8 cellular contexts compared by ENCODE assay signal in genomic region chr6:138004423-138005287, GRCh38.
DNase-seq lines count a peak whose midpoint lies in the region; ATAC-seq and TF ChIP-seq lines count a peak whose summit lies in the region.

No MANE protein-coding gene starts in this region.

- H3K27ac Mint-ChIP-seq in activated naive CD4-positive, alpha-beta T cell treated with anti-CD3 and anti-CD28 coated beads, Interleukin-2, amount 50 U/mL, for 72 hours, result no peak overlapping the region

- H3K36me3 ChIP-seq in effector memory CD4-positive, alpha-beta T cell (ENCODE audit: control insufficient read depth, insufficient read depth, low read length), result no peaks in the 10 kb centered on the region

- H3K36me3 Mint-ChIP-seq in activated naive CD4-positive, alpha-beta T cell treated with anti-CD3 and anti-CD28 coated beads, Interleukin-2, amount 50 U/mL, for 72 hours, result no peaks in the 10 kb centered on the region

- no peaks in the 10 kb centered on the region for H3K4me1 ChIP-seq in effector memory CD4-positive, alpha-beta T cell (ENCODE audit: control insufficient read depth, insufficient read depth, low read length, poor library complexity, severe bottlenecking)

- ATAC-seq in activated naive CD4-positive, alpha-beta T cell treated with anti-CD3 and anti-CD28 coated beads, Interleukin-2, amount 50 U/mL, for 72 hours, result peak; percentile 33 to 45

- no peak overlapping the region for H3K4me3 ChIP-seq in fibroblast of the aortic adventitia (ENCODE audit: low read depth, low read length)
- H3K4me3 ChIP-seq in effector memory CD4-positive, alpha-beta T cell (ENCODE audit: insufficient read depth, low read depth, low read length, poor library complexity, severe bottlenecking), result no peak overlapping the region

- H3K9me3 ChIP-seq in effector memory CD4-positive, alpha-beta T cell (ENCODE audit: control insufficient read depth, low read length), result no peaks in the 10 kb centered on the region

- peak in 1 of 2 donors; percentile 33 for DNase-seq in activated naive CD4-positive, alpha-beta T cell treated with anti-CD3 and anti-CD28 coated beads, Interleukin-2, amount 50 U/mL, for 72 hours (ENCODE audit: low spot score in 2 of 2)
- DNase-seq in activated naive CD4-positive, alpha-beta T cell treated with Interleukin-2 at 50 U/mL for 16 hours, result no peak
- DNase-seq in HuH-7.5 (ENCODE audit: low spot score) (peak; percentile 29), SHP77 treated with DMSO at 0.1 percent for 48 hours (lab: John Stamatoyannopoulos, UW) (peak; percentile 46), fibroblast of the aortic adventitia (ENCODE audit: low read depth) (peak; percentile 61), activated gamma-delta T cell treated with Interleukin-2 at 50 U/mL for 16 hours (no peak)
- DNase-seq in stimulated activated CD4-positive, alpha-beta T cell treated with anti-CD3 and anti-CD28 coated beads, Interleukin-4, amount 100 ng/mL, for 24 hours, result peak; percentile 32
- no peak for DNase-seq in effector memory CD4-positive, alpha-beta T cell

- no peaks in the 10 kb centered on the region for H3K27me3 ChIP-seq in effector memory CD4-positive, alpha-beta T cell (replicated peaks; ENCODE audit: control insufficient read depth, insufficient read depth, low read length, poor library complexity, severe bottlenecking)

- H3K9me3 Mint-ChIP-seq in activated naive CD4-positive, alpha-beta T cell treated with anti-CD3 and anti-CD28 coated beads, Interleukin-2, amount 50 U/mL, for 72 hours, result no peaks in the 10 kb centered on the region

- H3K27ac ChIP-seq in effector memory CD4-positive, alpha-beta T cell (ENCODE audit: insufficient read depth, low read length, poor library complexity, severe bottlenecking), result no peak overlapping the region

- peak; percentile 62 for TF ChIP-seq CTCF in fibroblast of the aortic adventitia (IDR thresholded peaks at IDR 0.05; ENCODE audit: insufficient read depth, low read length)

Comparison
In these comparisons a context has a peak if more than half of its experiments do, and no peak if none do; other contexts are left out.
1. DNase-seq: peak in HuH-7.5 (single experiment), SHP77 treated with DMSO at 0.1 percent for 48 hours (single experiment), fibroblast of the aortic adventitia (single experiment) and stimulated activated CD4-positive, alpha-beta T cell treated with anti-CD3 and anti-CD28 coated beads, Interleukin-4, amount 100 ng/mL, for 24 hours (single experiment); none in activated naive CD4-positive, alpha-beta T cell treated with Interleukin-2 at 50 U/mL for 16 hours (single experiment), activated gamma-delta T cell treated with Interleukin-2 at 50 U/mL for 16 hours (single experiment) and effector memory CD4-positive, alpha-beta T cell (0 of 3).